1 cellular context compared by ENCODE assay signal in genomic region chrX:96704661-96705060, GRCh38.
TF ChIP-seq lines count a peak whose summit lies in the region.

No MANE protein-coding gene starts in this region.

TF ChIP-seq in IMR-90, 13 proteins besides CTCF, POLR2A, EP300 and RAD21:
- TF ChIP-seq MAFK (IDR thresholded peaks at IDR 0.05; ENCODE audit: low read depth, low read length) (no peak), CEBPB (IDR thresholded peaks at IDR 0.05; ENCODE audit: low read depth, low read length) (no peak), USF2 (IDR thresholded peaks at IDR 0.05; ENCODE audit: low read depth, low read length) (no peak), MXI1 (IDR thresholded peaks at IDR 0.05; ENCODE audit: borderline replicate concordance, low read depth, low read length) (no peak), NFE2L2 (IDR thresholded peaks at IDR 0.05; ENCODE audit: low read depth, low read length) (no peak), RFX5 (IDR thresholded peaks at IDR 0.05; ENCODE audit: low read depth, low read length) (no peak), BHLHE40 (IDR thresholded peaks at IDR 0.05; ENCODE audit: low read depth, low read length) (no peak), RCOR1 (IDR thresholded peaks at IDR 0.05; ENCODE audit: insufficient replicate concordance, low read length) (no peak), CHD1 (IDR thresholded peaks at IDR 0.05; ENCODE audit: low read depth, low read length) (no peak), FOS (IDR thresholded peaks at IDR 0.05; ENCODE audit: low read depth, low read length) (no peak), SMC3 (IDR thresholded peaks at IDR 0.05; ENCODE audit: low read depth, low read length) (no peak), MAZ (IDR thresholded peaks at IDR 0.05; ENCODE audit: borderline replicate concordance, low read depth, low read length) (no peak)
- TF ChIP-seq, protein P1, sequence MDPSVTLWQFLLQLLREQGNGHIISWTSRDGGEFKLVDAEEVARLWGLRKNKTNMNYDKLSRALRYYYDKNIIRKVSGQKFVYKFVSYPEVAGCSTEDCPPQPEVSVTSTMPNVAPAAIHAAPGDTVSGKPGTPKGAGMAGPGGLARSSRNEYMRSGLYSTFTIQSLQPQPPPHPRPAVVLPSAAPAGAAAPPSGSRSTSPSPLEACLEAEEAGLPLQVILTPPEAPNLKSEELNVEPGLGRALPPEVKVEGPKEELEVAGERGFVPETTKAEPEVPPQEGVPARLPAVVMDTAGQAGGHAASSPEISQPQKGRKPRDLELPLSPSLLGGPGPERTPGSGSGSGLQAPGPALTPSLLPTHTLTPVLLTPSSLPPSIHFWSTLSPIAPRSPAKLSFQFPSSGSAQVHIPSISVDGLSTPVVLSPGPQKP (IDR thresholded peaks at IDR 0.05; ENCODE audit: borderline replicate concordance, low read depth, low read length) = no peak
